In the genomic region with DNA sequence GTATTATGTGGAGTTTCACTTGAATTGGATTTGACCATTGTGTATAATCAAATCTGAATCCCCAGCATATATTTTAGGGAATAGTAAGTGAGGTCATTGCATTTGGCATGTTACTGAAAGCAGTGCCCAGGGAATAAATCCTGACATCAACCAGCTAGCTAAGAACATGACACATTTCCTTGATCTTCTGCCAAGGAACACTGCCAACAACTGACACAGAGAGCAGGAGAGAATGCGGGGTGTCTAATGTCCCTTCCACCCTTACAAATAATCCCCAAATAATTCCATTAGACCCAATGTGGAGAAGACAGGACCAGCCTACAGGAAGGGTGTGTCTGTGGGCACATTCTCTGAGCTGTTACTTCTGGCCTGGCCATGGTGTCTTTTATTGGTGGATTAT, we compare ENCODE assay signal across 15 cellular contexts. TPM values are rescaled to one million over a fixed set of nuclear protein-coding genes. Genes with fewer than 3 reads are reported as not detected.
A peak's percentile ranks its signal among the peaks of the same experiment; 100 is the strongest.
DNase-seq lines count a peak whose midpoint lies in the region; ATAC-seq and TF ChIP-seq lines count a peak whose summit lies in the region.
"Had no signal": no experiment of that assay in that cellular context is flagged by ENCODE, and none has a peak within 500 bp of the region (broad histone marks: within the 10 kb centered on the region; RNA-seq: fewer than 3 reads in every experiment).

No MANE protein-coding gene starts in this region.

- no peak for TF ChIP-seq CTCF in LNCaP clone FGC (IDR thresholded peaks at IDR 0.05; ENCODE audit: control insufficient read depth, extremely low read depth, insufficient read depth)
- no peak for TF ChIP-seq CTCF in foreskin keratinocyte (conservative IDR thresholded peaks at IDR 0.05)
- TF ChIP-seq CTCF in brain microvascular endothelial cell (IDR thresholded peaks at IDR 0.05; ENCODE audit: low read depth, low read length, missing control alignments) = no peak

- ATAC-seq in foreskin keratinocyte (peak; percentile 32), GM21528 (IDR thresholded peaks at IDR 0.05; ENCODE audit: low FRiP score, unreplicated experiment) (no peak)
- ATAC-seq: natural killer cell treated with Interleukin-12 subunit alpha and Interleukin-12 subunit beta and Interleukin-15 and Interleukin-18, amount 100 ng/mL, for 72 hours had no signal

- H3K9me3 ChIP-seq in SJCRH30 (replicated peaks) = peaks cover 3% of the 10 kb centered on the region; the same call in 1 of the 2 replicates

- H3K4me1 ChIP-seq in SJCRH30 (peaks cover 6% of the 10 kb centered on the region; the same call in 1 of the 2 replicates), foreskin keratinocyte (no peaks in the 10 kb centered on the region)

- DNase-seq in LNCaP clone FGC (ENCODE audit: low read depth) = peak; percentile 17
- peak; percentile 17 to 37 for DNase-seq in SJCRH30
- DNase-seq in foreskin keratinocyte = peak in 1 of 2 donors; percentile 20
- DNase-seq in stromal cell of bone marrow (ENCODE audit: low read depth) = peak; percentile 33
- DNase-seq in cortex of kidney (lab: John Stamatoyannopoulos, UW) = no peak
- DNase-seq in brain microvascular endothelial cell = no peak
- DNase-seq: activated gamma-delta T cell treated with Interleukin-2 at 50 U/mL for 16 hours, DMS153, Kasumi-1, NCI-H1694, NCI-H774, WERI-Rb-1 had no signal

- in situ Hi-C loops in brain microvascular endothelial cell (cut with HindIII; ENCODE audit: low pct_ligation_motif_present, low sequenced_read_pairs) = no loop called here

- H3K27me3 ChIP-seq in SJCRH30 (no peaks in the 10 kb centered on the region), foreskin keratinocyte (no peaks in the 10 kb centered on the region), brain microvascular endothelial cell (replicated peaks) (no peaks in the 10 kb centered on the region)
- H3K27me3 ChIP-seq: BLaER1 had no signal

- no peaks in the 10 kb centered on the region for H3K36me3 ChIP-seq in SJCRH30
- H3K36me3 ChIP-seq in brain microvascular endothelial cell (replicated peaks) = no peaks in the 10 kb centered on the region
- H3K36me3 ChIP-seq: BLaER1, WERI-Rb-1 had no signal

- H3K27ac ChIP-seq in SJCRH30 (no peak overlapping the region), foreskin keratinocyte (no peak overlapping the region), brain microvascular endothelial cell (no peak overlapping the region)
- H3K27ac ChIP-seq: BLaER1, WERI-Rb-1 had no signal

- no peak overlapping the region for H3K4me3 ChIP-seq in LNCaP clone FGC (ENCODE audit: low read depth, low read length)
- H3K4me3 ChIP-seq in SJCRH30 = no peak overlapping the region
- H3K4me3 ChIP-seq in brain microvascular endothelial cell (ENCODE audit: low read depth, low read length) = no peak overlapping the region
- H3K4me3 ChIP-seq: BLaER1 had no signal

RNA-seq across cellular contexts. Expression of a gene that starts 30.6 kb away (rescaled TPM):
- 95.1 and 111 TPM in 2 replicates for total RNA-seq in SJCRH30 (2014; rRNA removed; shearing (Covaris generic))
- total RNA-seq in foreskin keratinocyte = 51.4 and 54.4 TPM in 2 replicates
- 13.1 and 14.5 TPM in 2 replicates for polyA plus RNA-seq in foreskin keratinocyte

Comparison
In these comparisons a context has a peak if more than half of its experiments do, and no peak if none do; other contexts are left out.
1. DNase-seq: peak in LNCaP clone FGC (single experiment), SJCRH30 (2 of 2) and stromal cell of bone marrow (single experiment); none in cortex of kidney (single experiment) and brain microvascular endothelial cell (single experiment).